1 cellular context compared by ENCODE assay signal in the genomic region with DNA sequence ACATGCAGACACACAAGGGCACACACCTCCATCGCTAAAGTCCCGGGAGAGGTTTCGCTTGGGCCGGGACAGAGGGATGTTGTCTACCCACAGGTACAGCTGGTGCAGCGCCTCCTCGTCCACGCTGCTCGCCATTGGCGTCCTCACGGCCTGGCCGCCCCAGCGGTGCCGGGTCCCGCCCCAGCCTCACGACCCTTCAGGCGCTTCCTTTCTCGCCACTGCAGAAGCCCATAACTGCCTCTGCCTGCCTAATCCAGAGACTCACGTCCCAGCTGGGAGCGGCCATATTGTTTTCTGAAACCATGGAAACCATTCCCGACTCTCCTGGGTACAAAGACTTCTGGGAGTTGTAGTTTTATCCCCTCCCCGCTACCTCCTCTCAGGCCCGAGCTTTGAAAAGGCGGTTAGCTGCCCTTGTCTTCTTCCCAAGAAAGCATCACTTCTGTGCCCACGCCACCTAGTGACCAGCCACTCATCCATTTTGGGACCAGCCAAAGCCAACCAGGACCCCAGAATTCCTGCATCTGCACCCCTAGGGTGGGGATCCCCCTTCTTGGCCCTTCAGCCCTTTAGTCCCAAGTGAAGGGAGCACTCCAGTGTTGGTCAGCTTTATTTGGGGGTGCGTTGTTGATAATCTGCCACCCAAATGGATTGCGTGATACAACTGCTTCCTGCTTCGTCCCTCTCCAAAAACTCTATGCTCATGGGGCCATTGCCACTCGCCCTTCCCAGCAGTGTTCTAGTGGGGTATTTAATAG.
TF ChIP-seq lines count a peak whose summit lies in the region.

A gene with protein sequence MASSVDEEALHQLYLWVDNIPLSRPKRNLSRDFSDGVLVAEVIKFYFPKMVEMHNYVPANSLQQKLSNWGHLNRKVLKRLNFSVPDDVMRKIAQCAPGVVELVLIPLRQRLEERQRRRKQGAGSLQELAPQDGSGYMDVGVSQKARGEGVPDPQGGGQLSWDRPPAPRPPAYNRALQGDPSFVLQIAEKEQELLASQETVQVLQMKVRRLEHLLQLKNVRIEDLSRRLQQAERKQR (minus strand): TSS at position 296 of the 758 bp plus-strand sequence. CDS start 161 bp downstream, at position 135.

TF ChIP-seq in HepG2, 621 proteins besides CTCF, POLR2A, EP300 and RAD21 (continued from another document and continues in another):
- TF ChIP-seq, protein P1, sequence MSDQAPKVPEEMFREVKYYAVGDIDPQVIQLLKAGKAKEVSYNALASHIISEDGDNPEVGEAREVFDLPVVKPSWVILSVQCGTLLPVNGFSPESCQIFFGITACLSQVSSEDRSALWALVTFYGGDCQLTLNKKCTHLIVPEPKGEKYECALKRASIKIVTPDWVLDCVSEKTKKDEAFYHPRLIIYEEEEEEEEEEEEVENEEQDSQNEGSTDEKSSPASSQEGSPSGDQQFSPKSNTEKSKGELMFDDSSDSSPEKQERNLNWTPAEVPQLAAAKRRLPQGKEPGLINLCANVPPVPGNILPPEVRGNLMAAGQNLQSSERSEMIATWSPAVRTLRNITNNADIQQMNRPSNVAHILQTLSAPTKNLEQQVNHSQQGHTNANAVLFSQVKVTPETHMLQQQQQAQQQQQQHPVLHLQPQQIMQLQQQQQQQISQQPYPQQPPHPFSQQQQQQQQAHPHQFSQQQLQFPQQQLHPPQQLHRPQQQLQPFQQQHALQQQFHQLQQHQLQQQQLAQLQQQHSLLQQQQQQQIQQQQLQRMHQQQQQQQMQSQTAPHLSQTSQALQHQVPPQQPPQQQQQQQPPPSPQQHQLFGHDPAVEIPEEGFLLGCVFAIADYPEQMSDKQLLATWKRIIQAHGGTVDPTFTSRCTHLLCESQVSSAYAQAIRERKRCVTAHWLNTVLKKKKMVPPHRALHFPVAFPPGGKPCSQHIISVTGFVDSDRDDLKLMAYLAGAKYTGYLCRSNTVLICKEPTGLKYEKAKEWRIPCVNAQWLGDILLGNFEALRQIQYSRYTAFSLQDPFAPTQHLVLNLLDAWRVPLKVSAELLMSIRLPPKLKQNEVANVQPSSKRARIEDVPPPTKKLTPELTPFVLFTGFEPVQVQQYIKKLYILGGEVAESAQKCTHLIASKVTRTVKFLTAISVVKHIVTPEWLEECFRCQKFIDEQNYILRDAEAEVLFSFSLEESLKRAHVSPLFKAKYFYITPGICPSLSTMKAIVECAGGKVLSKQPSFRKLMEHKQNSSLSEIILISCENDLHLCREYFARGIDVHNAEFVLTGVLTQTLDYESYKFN (CRISPR knock-in tag; conservative IDR thresholded peaks at IDR 0.05), result no peak; the same call in 1 of the 2 replicates
- TF ChIP-seq, protein P2, sequence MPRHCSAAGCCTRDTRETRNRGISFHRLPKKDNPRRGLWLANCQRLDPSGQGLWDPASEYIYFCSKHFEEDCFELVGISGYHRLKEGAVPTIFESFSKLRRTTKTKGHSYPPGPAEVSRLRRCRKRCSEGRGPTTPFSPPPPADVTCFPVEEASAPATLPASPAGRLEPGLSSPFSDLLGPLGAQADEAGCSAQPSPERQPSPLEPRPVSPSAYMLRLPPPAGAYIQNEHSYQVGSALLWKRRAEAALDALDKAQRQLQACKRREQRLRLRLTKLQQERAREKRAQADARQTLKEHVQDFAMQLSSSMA (CRISPR knock-in tag; IDR thresholded peaks at IDR 0.05), result peak; percentile 83; the same call in 1 of the 2 replicates
- TF ChIP-seq ETV6 (CRISPR knock-in tag; conservative IDR thresholded peaks at IDR 0.05) (0 out of 2 replicates have a peak, but pooled peaks have one; percentile 65), TEAD3 (CRISPR knock-in tag; optimal IDR thresholded peaks at IDR 0.05; ENCODE audit: borderline replicate concordance) (peak; percentile 68), RARG (CRISPR knock-in tag; IDR thresholded peaks at IDR 0.05; ENCODE audit: low read depth) (no peak), KDM5A (IDR thresholded peaks at IDR 0.05; ENCODE audit: borderline replicate concordance, low read length) (no peak), ZNF709 (CRISPR knock-in tag; IDR thresholded peaks at IDR 0.05) (0 out of 2 replicates have a peak, but pooled peaks have one; percentile 56), ZFY (CRISPR knock-in tag; IDR thresholded peaks at IDR 0.05) (peak; percentile 81; the same call in 1 of the 2 replicates), ZNF296 (CRISPR knock-in tag; conservative IDR thresholded peaks at IDR 0.05) (no peak), STAG1 (CRISPR knock-in tag; IDR thresholded peaks at IDR 0.05) (peak; percentile 66), ZNF264 (CRISPR knock-in tag; IDR thresholded peaks at IDR 0.05) (0 out of 2 replicates have a peak, but pooled peaks have one; percentile 57), FOXA3 (CRISPR knock-in tag; IDR thresholded peaks at IDR 0.05) (peak; percentile 64), FOSL2 (CRISPR knock-in tag; IDR thresholded peaks at IDR 0.05) (peak; percentile 53), ZNF44 (CRISPR knock-in tag; IDR thresholded peaks at IDR 0.05) (no peak), FOXJ3 (CRISPR knock-in tag; IDR thresholded peaks at IDR 0.05; ENCODE audit: borderline replicate concordance) (0 out of 2 replicates have a peak, but pooled peaks have one; percentile 37), SAP130 (CRISPR knock-in tag; IDR thresholded peaks at IDR 0.05; ENCODE audit: low read depth) (peak; percentile 100), DPF2 (CRISPR knock-in tag; IDR thresholded peaks at IDR 0.05; ENCODE audit: borderline replicate concordance, low read depth) (no peak), NCOA1 (CRISPR knock-in tag; IDR thresholded peaks at IDR 0.05) (no peak), ZNF607 (CRISPR knock-in tag; IDR thresholded peaks at IDR 0.05; ENCODE audit: borderline replicate concordance) (peak; percentile 85), BORCS8-MEF2B (CRISPR knock-in tag; IDR thresholded peaks at IDR 0.05) (peak; percentile 76), POLR2G (IDR thresholded peaks at IDR 0.05; ENCODE audit: low read depth, low read length) (peak; percentile 70), ZNF557 (CRISPR knock-in tag; IDR thresholded peaks at IDR 0.05) (peak; percentile 51; the same call in 1 of the 2 replicates), ZBTB21 (CRISPR knock-in tag; IDR thresholded peaks at IDR 0.05) (peak; percentile 14; the same call in 1 of the 2 replicates), ZBTB38 (CRISPR knock-in tag; IDR thresholded peaks at IDR 0.05) (peak; percentile 58; the same call in 1 of the 2 replicates), SOX6 (IDR thresholded peaks at IDR 0.05) (no peak), SOX6 (CRISPR knock-in tag; IDR thresholded peaks at IDR 0.05) (peak; percentile 59), MEF2D (CRISPR knock-in tag; IDR thresholded peaks at IDR 0.05) (peak; percentile 79; the same call in 1 of the 2 replicates)
- TF ChIP-seq, protein P3, sequence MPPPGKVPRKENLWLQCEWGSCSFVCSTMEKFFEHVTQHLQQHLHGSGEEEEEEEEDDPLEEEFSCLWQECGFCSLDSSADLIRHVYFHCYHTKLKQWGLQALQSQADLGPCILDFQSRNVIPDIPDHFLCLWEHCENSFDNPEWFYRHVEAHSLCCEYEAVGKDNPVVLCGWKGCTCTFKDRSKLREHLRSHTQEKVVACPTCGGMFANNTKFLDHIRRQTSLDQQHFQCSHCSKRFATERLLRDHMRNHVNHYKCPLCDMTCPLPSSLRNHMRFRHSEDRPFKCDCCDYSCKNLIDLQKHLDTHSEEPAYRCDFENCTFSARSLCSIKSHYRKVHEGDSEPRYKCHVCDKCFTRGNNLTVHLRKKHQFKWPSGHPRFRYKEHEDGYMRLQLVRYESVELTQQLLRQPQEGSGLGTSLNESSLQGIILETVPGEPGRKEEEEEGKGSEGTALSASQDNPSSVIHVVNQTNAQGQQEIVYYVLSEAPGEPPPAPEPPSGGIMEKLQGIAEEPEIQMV (CRISPR knock-in tag; IDR thresholded peaks at IDR 0.05; ENCODE audit: low read depth), result no peak
- TF ChIP-seq, protein P4, sequence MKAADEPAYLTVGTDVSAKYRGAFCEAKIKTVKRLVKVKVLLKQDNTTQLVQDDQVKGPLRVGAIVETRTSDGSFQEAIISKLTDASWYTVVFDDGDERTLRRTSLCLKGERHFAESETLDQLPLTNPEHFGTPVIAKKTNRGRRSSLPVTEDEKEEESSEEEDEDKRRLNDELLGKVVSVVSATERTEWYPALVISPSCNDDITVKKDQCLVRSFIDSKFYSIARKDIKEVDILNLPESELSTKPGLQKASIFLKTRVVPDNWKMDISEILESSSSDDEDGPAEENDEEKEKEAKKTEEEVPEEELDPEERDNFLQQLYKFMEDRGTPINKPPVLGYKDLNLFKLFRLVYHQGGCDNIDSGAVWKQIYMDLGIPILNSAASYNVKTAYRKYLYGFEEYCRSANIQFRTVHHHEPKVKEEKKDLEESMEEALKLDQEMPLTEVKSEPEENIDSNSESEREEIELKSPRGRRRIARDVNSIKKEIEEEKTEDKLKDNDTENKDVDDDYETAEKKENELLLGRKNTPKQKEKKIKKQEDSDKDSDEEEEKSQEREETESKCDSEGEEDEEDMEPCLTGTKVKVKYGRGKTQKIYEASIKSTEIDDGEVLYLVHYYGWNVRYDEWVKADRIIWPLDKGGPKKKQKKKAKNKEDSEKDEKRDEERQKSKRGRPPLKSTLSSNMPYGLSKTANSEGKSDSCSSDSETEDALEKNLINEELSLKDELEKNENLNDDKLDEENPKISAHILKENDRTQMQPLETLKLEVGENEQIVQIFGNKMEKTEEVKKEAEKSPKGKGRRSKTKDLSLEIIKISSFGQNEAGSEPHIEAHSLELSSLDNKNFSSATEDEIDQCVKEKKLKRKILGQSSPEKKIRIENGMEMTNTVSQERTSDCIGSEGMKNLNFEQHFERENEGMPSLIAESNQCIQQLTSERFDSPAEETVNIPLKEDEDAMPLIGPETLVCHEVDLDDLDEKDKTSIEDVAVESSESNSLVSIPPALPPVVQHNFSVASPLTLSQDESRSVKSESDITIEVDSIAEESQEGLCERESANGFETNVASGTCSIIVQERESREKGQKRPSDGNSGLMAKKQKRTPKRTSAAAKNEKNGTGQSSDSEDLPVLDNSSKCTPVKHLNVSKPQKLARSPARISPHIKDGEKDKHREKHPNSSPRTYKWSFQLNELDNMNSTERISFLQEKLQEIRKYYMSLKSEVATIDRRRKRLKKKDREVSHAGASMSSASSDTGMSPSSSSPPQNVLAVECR (CRISPR knock-in tag; IDR thresholded peaks at IDR 0.05; ENCODE audit: borderline replicate concordance), result peak; percentile 97
- TF ChIP-seq, protein P5, sequence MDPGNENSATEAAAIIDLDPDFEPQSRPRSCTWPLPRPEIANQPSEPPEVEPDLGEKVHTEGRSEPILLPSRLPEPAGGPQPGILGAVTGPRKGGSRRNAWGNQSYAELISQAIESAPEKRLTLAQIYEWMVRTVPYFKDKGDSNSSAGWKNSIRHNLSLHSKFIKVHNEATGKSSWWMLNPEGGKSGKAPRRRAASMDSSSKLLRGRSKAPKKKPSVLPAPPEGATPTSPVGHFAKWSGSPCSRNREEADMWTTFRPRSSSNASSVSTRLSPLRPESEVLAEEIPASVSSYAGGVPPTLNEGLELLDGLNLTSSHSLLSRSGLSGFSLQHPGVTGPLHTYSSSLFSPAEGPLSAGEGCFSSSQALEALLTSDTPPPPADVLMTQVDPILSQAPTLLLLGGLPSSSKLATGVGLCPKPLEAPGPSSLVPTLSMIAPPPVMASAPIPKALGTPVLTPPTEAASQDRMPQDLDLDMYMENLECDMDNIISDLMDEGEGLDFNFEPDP (CRISPR knock-in tag; conservative IDR thresholded peaks at IDR 0.05), result no peak
- TF ChIP-seq, protein P6, sequence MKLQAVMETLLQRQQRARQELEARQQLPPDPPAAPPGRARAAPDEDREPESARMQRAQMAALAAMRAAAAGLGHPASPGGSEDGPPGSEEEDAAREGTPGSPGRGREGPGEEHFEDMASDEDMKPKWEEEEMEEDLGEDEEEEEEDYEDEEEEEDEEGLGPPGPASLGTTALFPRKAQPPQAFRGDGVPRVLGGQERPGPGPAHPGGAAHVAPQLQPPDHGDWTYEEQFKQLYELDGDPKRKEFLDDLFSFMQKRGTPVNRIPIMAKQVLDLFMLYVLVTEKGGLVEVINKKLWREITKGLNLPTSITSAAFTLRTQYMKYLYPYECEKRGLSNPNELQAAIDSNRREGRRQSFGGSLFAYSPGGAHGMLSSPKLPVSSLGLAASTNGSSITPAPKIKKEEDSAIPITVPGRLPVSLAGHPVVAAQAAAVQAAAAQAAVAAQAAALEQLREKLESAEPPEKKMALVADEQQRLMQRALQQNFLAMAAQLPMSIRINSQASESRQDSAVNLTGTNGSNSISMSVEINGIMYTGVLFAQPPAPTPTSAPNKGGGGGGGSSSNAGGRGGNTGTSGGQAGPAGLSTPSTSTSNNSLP (IDR thresholded peaks at IDR 0.05; ENCODE audit: low read depth, low read length), result no peak
- TF ChIP-seq, protein P7, sequence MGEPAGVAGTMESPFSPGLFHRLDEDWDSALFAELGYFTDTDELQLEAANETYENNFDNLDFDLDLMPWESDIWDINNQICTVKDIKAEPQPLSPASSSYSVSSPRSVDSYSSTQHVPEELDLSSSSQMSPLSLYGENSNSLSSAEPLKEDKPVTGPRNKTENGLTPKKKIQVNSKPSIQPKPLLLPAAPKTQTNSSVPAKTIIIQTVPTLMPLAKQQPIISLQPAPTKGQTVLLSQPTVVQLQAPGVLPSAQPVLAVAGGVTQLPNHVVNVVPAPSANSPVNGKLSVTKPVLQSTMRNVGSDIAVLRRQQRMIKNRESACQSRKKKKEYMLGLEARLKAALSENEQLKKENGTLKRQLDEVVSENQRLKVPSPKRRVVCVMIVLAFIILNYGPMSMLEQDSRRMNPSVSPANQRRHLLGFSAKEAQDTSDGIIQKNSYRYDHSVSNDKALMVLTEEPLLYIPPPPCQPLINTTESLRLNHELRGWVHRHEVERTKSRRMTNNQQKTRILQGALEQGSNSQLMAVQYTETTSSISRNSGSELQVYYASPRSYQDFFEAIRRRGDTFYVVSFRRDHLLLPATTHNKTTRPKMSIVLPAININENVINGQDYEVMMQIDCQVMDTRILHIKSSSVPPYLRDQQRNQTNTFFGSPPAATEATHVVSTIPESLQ (CRISPR knock-in tag; conservative IDR thresholded peaks at IDR 0.05), result no peak
- TF ChIP-seq, protein P8, sequence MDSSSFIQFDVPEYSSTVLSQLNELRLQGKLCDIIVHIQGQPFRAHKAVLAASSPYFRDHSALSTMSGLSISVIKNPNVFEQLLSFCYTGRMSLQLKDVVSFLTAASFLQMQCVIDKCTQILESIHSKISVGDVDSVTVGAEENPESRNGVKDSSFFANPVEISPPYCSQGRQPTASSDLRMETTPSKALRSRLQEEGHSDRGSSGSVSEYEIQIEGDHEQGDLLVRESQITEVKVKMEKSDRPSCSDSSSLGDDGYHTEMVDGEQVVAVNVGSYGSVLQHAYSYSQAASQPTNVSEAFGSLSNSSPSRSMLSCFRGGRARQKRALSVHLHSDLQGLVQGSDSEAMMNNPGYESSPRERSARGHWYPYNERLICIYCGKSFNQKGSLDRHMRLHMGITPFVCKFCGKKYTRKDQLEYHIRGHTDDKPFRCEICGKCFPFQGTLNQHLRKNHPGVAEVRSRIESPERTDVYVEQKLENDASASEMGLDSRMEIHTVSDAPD (CRISPR knock-in tag; IDR thresholded peaks at IDR 0.05), result 0 out of 2 replicates have a peak, but pooled peaks have one; percentile 63
- TF ChIP-seq, protein P9, sequence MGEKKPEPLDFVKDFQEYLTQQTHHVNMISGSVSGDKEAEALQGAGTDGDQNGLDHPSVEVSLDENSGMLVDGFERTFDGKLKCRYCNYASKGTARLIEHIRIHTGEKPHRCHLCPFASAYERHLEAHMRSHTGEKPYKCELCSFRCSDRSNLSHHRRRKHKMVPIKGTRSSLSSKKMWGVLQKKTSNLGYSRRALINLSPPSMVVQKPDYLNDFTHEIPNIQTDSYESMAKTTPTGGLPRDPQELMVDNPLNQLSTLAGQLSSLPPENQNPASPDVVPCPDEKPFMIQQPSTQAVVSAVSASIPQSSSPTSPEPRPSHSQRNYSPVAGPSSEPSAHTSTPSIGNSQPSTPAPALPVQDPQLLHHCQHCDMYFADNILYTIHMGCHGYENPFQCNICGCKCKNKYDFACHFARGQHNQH (CRISPR knock-in tag; IDR thresholded peaks at IDR 0.05), result peak; percentile 65; the same call in 1 of the 2 replicates
